ENCODE assay signal across 11 cellular contexts in genomic region chr11:85725510-85726258, GRCh38. TPM values are rescaled to one million over a fixed set of nuclear protein-coding genes. Genes with fewer than 3 reads are reported as not detected.
DNase-seq lines count a peak whose midpoint lies in the region; ATAC-seq, FAIRE-seq and TF ChIP-seq lines count a peak whose summit lies in the region.
"Had no signal": no experiment of that assay in that cellular context is flagged by ENCODE, and none has a peak within 500 bp of the region (broad histone marks: within the 10 kb centered on the region; RNA-seq: fewer than 3 reads in every experiment).

No MANE protein-coding gene starts in this region.

- no peaks in the 10 kb centered on the region for H3K9me3 ChIP-seq in psoas muscle

- FAIRE-seq in RCC 7860 (lab: Jason Lieb, UNC) = peak; percentile 91

- H3K36me3 ChIP-seq in psoas muscle (ENCODE audit: insufficient read depth in 1 of 2, low read depth in 1 of 2) = no peaks in the 10 kb centered on the region

- in situ Hi-C loops in GM13977 (cut with MboI; ENCODE audit: low pct_unique_long_range_greater_than_20kb, low sequenced_read_pairs, unreplicated experiment) = no loop called here

- no peak overlapping the region for H3K4me3 ChIP-seq in epithelial cell of proximal tubule (ENCODE audit: low read depth, low read length)
- no peak overlapping the region for H3K4me3 ChIP-seq in psoas muscle

- TF ChIP-seq CTCF in epithelial cell of proximal tubule (conservative IDR thresholded peaks at IDR 0.05; ENCODE audit: low read depth, low read length) = no peak
- peak; percentile 4 for TF ChIP-seq CTCF in psoas muscle (IDR thresholded peaks at IDR 0.05)
- TF ChIP-seq CTCF in GM13977 (IDR thresholded peaks at IDR 0.05; ENCODE audit: extremely low read depth, insufficient read depth, missing control alignments) = no peak

- H3K27me3 ChIP-seq in psoas muscle (ENCODE audit: insufficient read depth in 3 of 3, low read length in 2 of 3) = no peaks in the 10 kb centered on the region

- DNase-seq in ELR (ENCODE audit: low read depth) (peak; percentile 95), RCC 7860 (ENCODE audit: low spot score) (peak; percentile 85), epithelial cell of proximal tubule (ENCODE audit: low read depth) (peak; percentile 84), psoas muscle (no peak), GM13977 (ENCODE audit: low spot score) (no peak)
- DNase-seq: activated CD4-positive, alpha-beta T cell treated with anti-CD3 and anti-CD28 coated beads for 4 hours; activated naive CD8-positive, alpha-beta T cell treated with anti-CD3 and anti-CD28 coated beads for 36 hours; nucleus accumbens had no signal

- H3K27ac ChIP-seq in psoas muscle = no peak overlapping the region

- intact Hi-C loops in psoas muscle (cut with DNase I) = no loop called here

- WGBS in psoas muscle, 3 donors = 65 to 79% (median 71%) methylated on average over 3 of the region's 3 CpGs

- H3K4me1 ChIP-seq in psoas muscle = no peaks in the 10 kb centered on the region

- no peak for ATAC-seq in psoas muscle
- no peak for ATAC-seq in GM21786 (IDR thresholded peaks at IDR 0.05; ENCODE audit: unreplicated experiment)
- no peak for ATAC-seq in activated CD4-positive, CD25-positive, alpha-beta regulatory T cell treated with anti-CD3 and anti-CD28 coated beads, Interleukin-2, amount 50 U/mL, for 24 hours
- no peak for ATAC-seq in HG03432 (IDR thresholded peaks at IDR 0.05; ENCODE audit: unreplicated experiment)

RNA-seq across cellular contexts. Expression of gene CCDC89, which starts 39.7 kb away (rescaled TPM):
- 0.51 TPM in 1 of 2 replicates, not detected in the other for total RNA-seq in epithelial cell of proximal tubule
- total RNA-seq in psoas muscle = under 1 TPM in 3 of 4 donors, not detected in 1; 0.15 to 0.71 (median 0.42) TPM
- polyA plus RNA-seq in psoas muscle = 1 to 10 TPM in 1 of 3 donors, under 1 TPM in 2; 0.13 to 2.0 (median 0.20) TPM
- total RNA-seq: activated naive CD8-positive, alpha-beta T cell treated with anti-CD3 and anti-CD28 coated beads for 36 hours had no signal

Comparison
In these comparisons a context has a peak if more than half of its experiments do, and no peak if none do; other contexts are left out.
1. DNase-seq: peak in ELR (single experiment), RCC 7860 (single experiment) and epithelial cell of proximal tubule (single experiment); none in psoas muscle (0 of 2) and GM13977 (single experiment).